In genomic region chr6:70586114-70586513, GRCh38 we compare ENCODE assay signal across 16 cellular contexts. TPM values are rescaled to one million over a fixed set of nuclear protein-coding genes. Genes with fewer than 3 reads are reported as not detected.
DNase-seq lines count a peak whose midpoint lies in the region; ATAC-seq and TF ChIP-seq lines count a peak whose summit lies in the region.
"Had no signal": no experiment of that assay in that cellular context is flagged by ENCODE, and none has a peak within 500 bp of the region (broad histone marks: within the 10 kb centered on the region; RNA-seq: fewer than 3 reads in every experiment).

No MANE protein-coding gene starts in this region.

- H3K4me3 ChIP-seq in smooth muscle cell, result no peak overlapping the region
- H3K4me3 ChIP-seq: BLaER1 had no signal

- TF ChIP-seq CTCF in smooth muscle cell (IDR thresholded peaks at IDR 0.05; ENCODE audit: borderline replicate concordance, insufficient read depth, poor library complexity, severe bottlenecking), result no peak

- no peaks in the 10 kb centered on the region for H3K27me3 ChIP-seq in smooth muscle cell (ENCODE audit: low read depth)
- H3K27me3 ChIP-seq: BLaER1 had no signal

- H3K79me2 ChIP-seq in smooth muscle cell (ENCODE audit: low read depth), result no peaks in the 10 kb centered on the region

- H3K9me3 ChIP-seq in smooth muscle cell (replicated peaks; ENCODE audit: low read depth), result no peaks in the 10 kb centered on the region
- H3K9me3 ChIP-seq: BLaER1 had no signal

- peak; percentile 99 for ATAC-seq in GM18498 (IDR thresholded peaks at IDR 0.05; ENCODE audit: unreplicated experiment)
- ATAC-seq in GM19351 (IDR thresholded peaks at IDR 0.05; ENCODE audit: unreplicated experiment), result peak; percentile 92
- ATAC-seq in HG02678 (IDR thresholded peaks at IDR 0.05; ENCODE audit: unreplicated experiment), result peak; percentile 99
- ATAC-seq in HG03378 (IDR thresholded peaks at IDR 0.05; ENCODE audit: unreplicated experiment), result peak; percentile 80
- ATAC-seq: natural killer cell treated with Interleukin-12 subunit alpha and Interleukin-12 subunit beta and Interleukin-15 and Interleukin-18, amount 100 ng/mL, for 72 hours; stimulated activated memory B cell treated with anti-CD40 and anti-IgM and Interleukin-4, amounts not matched to agents 10 μg/mL and 1 μg/mL and 100 μg/mL, for 72 hours had no signal

- no peak overlapping the region for H3K27ac ChIP-seq in smooth muscle cell (ENCODE audit: low read depth)
- H3K27ac ChIP-seq: BLaER1 had no signal

- no peaks in the 10 kb centered on the region for H4K20me1 ChIP-seq in smooth muscle cell (ENCODE audit: low read depth)
- H4K20me1 ChIP-seq: BLaER1 had no signal

- WGBS in smooth muscle cell (ENCODE audit: low lambda C conversion rate), result 100% methylated on average over 1 of the region's 1 CpG

- no peaks in the 10 kb centered on the region for H3K36me3 ChIP-seq in smooth muscle cell (ENCODE audit: low read depth)

- no peak overlapping the region for H2AFZ ChIP-seq in smooth muscle cell (ENCODE audit: low read depth)

- H3K4me2 ChIP-seq in smooth muscle cell, result no peak overlapping the region
- H3K4me2 ChIP-seq: BLaER1 had no signal

- DNase-seq in AG08395 (ENCODE audit: low spot score) (no peak), smooth muscle cell (lab: John Stamatoyannopoulos, UW; ENCODE audit: unreplicated experiment) (no peak), NCI-H1105 (lab: John Stamatoyannopoulos, UW) (no peak), mucosa of gallbladder (ENCODE audit: low spot score) (no peak)
- DNase-seq: activated CD4-positive, alpha-beta memory T cell treated with anti-CD3 and anti-CD28 coated beads, Interleukin-2, amount 10 ng/mL, durations not matched to agents 7 days and 5 days; foreskin fibroblast; NCI-H1092; NK-92 treated with Interleukin-12 subunit alpha and Interleukin-12 subunit beta, amount 100 ng/mL, for 24 hours; stimulated activated CD4-positive, alpha-beta T cell treated with anti-CD3 and anti-CD28 coated beads, Interleukin-15, amount 100 ng/mL, for 24 hours had no signal

- H3F3A ChIP-seq in smooth muscle cell (ENCODE audit: low read depth), result no peaks in the 10 kb centered on the region

- no peaks in the 10 kb centered on the region for H3K4me1 ChIP-seq in smooth muscle cell (ENCODE audit: low read depth)
- H3K4me1 ChIP-seq: BLaER1 had no signal

- no peak overlapping the region for H3K9ac ChIP-seq in smooth muscle cell (ENCODE audit: low read depth)
- H3K9ac ChIP-seq: BLaER1 had no signal

RNA-seq across cellular contexts. Expression of gene SDHAF4, which starts 19.4 kb away (rescaled TPM):
- total RNA-seq in smooth muscle cell, result 11.9 and 13.7 TPM in 2 replicates
- 16.6 and 18.6 TPM in 2 replicates for polyA plus RNA-seq in smooth muscle cell
- 9.5 TPM for total RNA-seq in mucosa of gallbladder
